In the genomic region with DNA sequence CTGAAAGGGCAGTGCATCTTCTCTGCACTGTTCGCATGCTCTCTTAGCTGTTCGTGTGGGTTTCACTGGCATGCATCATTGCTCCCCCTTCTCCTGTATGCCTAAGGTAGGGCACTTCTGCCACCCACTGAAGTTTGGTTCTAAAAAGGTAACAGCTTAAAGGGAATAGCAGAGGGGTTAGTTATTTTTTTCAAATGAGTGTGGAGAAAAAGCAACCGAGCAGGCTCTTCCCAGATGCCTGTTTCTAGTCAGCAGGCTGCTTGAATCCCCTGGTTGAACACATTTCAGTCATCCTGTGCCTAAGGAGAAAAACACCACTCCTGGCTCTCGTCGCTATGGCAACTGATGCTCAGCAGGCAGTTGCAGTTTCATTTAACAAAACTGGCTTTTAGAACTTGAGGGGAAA, we compare ENCODE assay signal across 10 cellular contexts.
DNase-seq lines count a peak whose midpoint lies in the region; ATAC-seq and TF ChIP-seq lines count a peak whose summit lies in the region.
"Had no signal": no experiment of that assay in that cellular context is flagged by ENCODE, and none has a peak within 500 bp of the region (broad histone marks: within the 10 kb centered on the region; RNA-seq: fewer than 3 reads in every experiment).

No MANE protein-coding gene starts in this region.

- DNase-seq in COR-L47 (lab: John Stamatoyannopoulos, UW), result peak; percentile 8
- peak in 43 of 58 donors; percentile 1 to 81 (median 16) for DNase-seq in anterior cingulate cortex (lab: John Stamatoyannopoulos, UW)
- no peak for DNase-seq in RWPE1 (ENCODE audit: low spot score)
- DNase-seq in H4 (ENCODE audit: low spot score), result no peak
- no peak for DNase-seq in left lobe of liver (ENCODE audit: low spot score)
- DNase-seq: effector memory CD4-positive, alpha-beta T cell; small intestine had no signal

- no peak overlapping the region for H3K27ac ChIP-seq in RWPE1

- POLR2A ChIA-PET in RWPE1 (lab: Yijun Ruan, JAX; ENCODE audit: low non-redundant PET), result no interaction called here

- ATAC-seq in GM18907 (IDR thresholded peaks at IDR 0.05; ENCODE audit: unreplicated experiment), result peak; percentile 70
- peak; percentile 78 for ATAC-seq in HG02870 (IDR thresholded peaks at IDR 0.05; ENCODE audit: unreplicated experiment)
- no peak for ATAC-seq in HG03196 (IDR thresholded peaks at IDR 0.05; ENCODE audit: unreplicated experiment)
- ATAC-seq in left lobe of liver, result no peak

- CTCF ChIA-PET in RWPE1 (lab: Yijun Ruan, JAX), result interaction anchor here (0.5 to 0.6 kb wide), 2 partner anchors 417 to 521 kb away, joined by 3 to 6 read pairs; no protein-coding TSS in a partner anchor

- no peak for TF ChIP-seq CTCF in RWPE1 (conservative IDR thresholded peaks at IDR 0.05; ENCODE audit: low read depth)

Comparison
In these comparisons a context has a peak if more than half of its experiments do, and no peak if none do; other contexts are left out.
1. DNase-seq: peak in COR-L47 (single experiment) and anterior cingulate cortex (43 of 58); none in RWPE1 (single experiment), H4 (single experiment) and left lobe of liver (single experiment).
2. ATAC-seq: peak in GM18907 (single experiment) and HG02870 (single experiment); none in HG03196 (single experiment) and left lobe of liver (single experiment).